In genomic region chr14:81314443-81315175, GRCh38 we compare ENCODE assay signal across 18 cellular contexts.
DNase-seq lines count a peak whose midpoint lies in the region; ATAC-seq and TF ChIP-seq lines count a peak whose summit lies in the region.
"Had no signal": no experiment of that assay in that cellular context is flagged by ENCODE, and none has a peak within 500 bp of the region (broad histone marks: within the 10 kb centered on the region; RNA-seq: fewer than 3 reads in every experiment).

No MANE protein-coding gene starts in this region.

- 70 to 71% methylated on average over 4 of the region's 4 CpGs for WGBS in esophagus squamous epithelium, 2 donors
- WGBS in trophoblast cell (ENCODE audit: extremely low coverage, insufficient coverage, insufficient read length) = no CpG with 5 or more reads among the region's 4 CpGs

- H3K4me2 ChIP-seq in trophoblast cell (ENCODE audit: low read length) = no peak overlapping the region

- H4K12ac ChIP-seq in trophoblast cell (ENCODE audit: low read depth, low read length) = no peak overlapping the region

- no peak overlapping the region for H3K27ac Mint-ChIP-seq in activated T-cell treated with anti-CD3 and anti-CD28 coated beads, Interleukin-2, amount 50 U/mL, for 24 hours

- peaks cover 6 to 61% (median 33%) of the 10 kb centered on the region in 3 donors for H3K4me1 ChIP-seq in esophagus squamous epithelium
- H3K4me1 ChIP-seq in trophoblast cell (ENCODE audit: control insufficient read depth in 1 of 2, insufficient read depth in 2 of 2, low read length in 2 of 2) = peaks cover 9 to 16% of the 10 kb centered on the region in 2 experiments

- H3K27me3 ChIP-seq in esophagus squamous epithelium (no peaks in the 10 kb centered on the region), trophoblast cell (ENCODE audit: insufficient read depth, low read length) (no peaks in the 10 kb centered on the region)
- H3K27me3 ChIP-seq: spleen, tibial artery had no signal

- no peak overlapping the region for H2BK12ac ChIP-seq in trophoblast cell (ENCODE audit: low read length)

- no peaks in the 10 kb centered on the region for H3K9me3 Mint-ChIP-seq in activated T-cell treated with anti-CD3 and anti-CD28 coated beads, Interleukin-2, amount 50 U/mL, for 24 hours

- no peak overlapping the region for H4K8ac ChIP-seq in trophoblast cell (ENCODE audit: low read depth, low read length)

- H3K27ac ChIP-seq in esophagus squamous epithelium = peak overlapping the region; percentile 2 to 68 (median 55)
- H3K27ac ChIP-seq in trophoblast cell (ENCODE audit: low read depth, low read length) = no peak overlapping the region
- H3K27ac ChIP-seq: psoas muscle, tibial artery had no signal

- no peaks in the 10 kb centered on the region for H3K4me1 Mint-ChIP-seq in activated T-cell treated with anti-CD3 and anti-CD28 coated beads, Interleukin-2, amount 50 U/mL, for 24 hours (ENCODE audit: low read depth)

- H3K79me2 ChIP-seq in trophoblast cell (ENCODE audit: control insufficient read depth, insufficient read depth, low read length, poor library complexity) = peaks cover 1% of the 10 kb centered on the region

- H2AK5ac ChIP-seq in trophoblast cell (ENCODE audit: low read length) = no peak overlapping the region

- no peaks in the 10 kb centered on the region for H3K36me3 ChIP-seq in esophagus squamous epithelium
- no peaks in the 10 kb centered on the region for H3K36me3 ChIP-seq in trophoblast cell (ENCODE audit: control insufficient read depth in 1 of 2, insufficient read depth in 2 of 2, low read length in 2 of 2)
- H3K36me3 ChIP-seq: spleen, tibial artery had no signal

- no peak for TF ChIP-seq POLR2A in esophagus squamous epithelium (IDR thresholded peaks at IDR 0.05)

- no peak for ATAC-seq in GM19455 (IDR thresholded peaks at IDR 0.05; ENCODE audit: unreplicated experiment)
- ATAC-seq: GM12878 had no signal

- peak overlapping the region; percentile 50 for H3K14ac ChIP-seq in trophoblast cell (ENCODE audit: low read length)

- H3K18ac ChIP-seq in trophoblast cell (ENCODE audit: low read length) = no peak overlapping the region

- no peak overlapping the region for H2BK5ac ChIP-seq in trophoblast cell (ENCODE audit: low read depth, low read length, poor library complexity)

- intact Hi-C loops in esophagus squamous epithelium (cut with DNase I) = no loop called here

- no peaks in the 10 kb centered on the region for H3K9me3 ChIP-seq in esophagus squamous epithelium
- H3K9me3 ChIP-seq in trophoblast cell (ENCODE audit: insufficient read depth, low read depth, low read length) = peaks cover 2% of the 10 kb centered on the region
- H3K9me3 ChIP-seq: psoas muscle, spleen, tibial artery had no signal

- TF ChIP-seq CTCF in esophagus squamous epithelium (IDR thresholded peaks at IDR 0.05) = no peak

- H3K4me3 ChIP-seq in esophagus squamous epithelium (no peak overlapping the region), trophoblast cell (ENCODE audit: low read depth, low read length) (no peak overlapping the region)
- H3K4me3 ChIP-seq: GM12878, psoas muscle, spleen, tibial artery had no signal

- H3K79me1 ChIP-seq in trophoblast cell (ENCODE audit: low read length) = no peaks in the 10 kb centered on the region

- no peak overlapping the region for H3K23ac ChIP-seq in trophoblast cell (ENCODE audit: low read length)

- H3K27me3 Mint-ChIP-seq in activated T-cell treated with anti-CD3 and anti-CD28 coated beads, Interleukin-2, amount 50 U/mL, for 24 hours = no peaks in the 10 kb centered on the region

- H3K9ac ChIP-seq in trophoblast cell (ENCODE audit: low read length) = no peak overlapping the region

- H3K4me3 Mint-ChIP-seq in activated T-cell treated with anti-CD3 and anti-CD28 coated beads, Interleukin-2, amount 50 U/mL, for 24 hours = no peak overlapping the region

- H3K4ac ChIP-seq in trophoblast cell (ENCODE audit: low read depth, low read length) = no peak overlapping the region

- no peak overlapping the region for H2AFZ ChIP-seq in trophoblast cell (ENCODE audit: insufficient read depth, low read length, poor library complexity)

- no peak overlapping the region for H4K91ac ChIP-seq in trophoblast cell (ENCODE audit: low read depth, low read length)

- no peak overlapping the region for H2BK120ac ChIP-seq in trophoblast cell (ENCODE audit: insufficient read depth, low read length, poor library complexity)

- DNase-seq in NCI-H1417 (lab: John Stamatoyannopoulos, UW) (peak; percentile 15 to 97 (median 75)), NCI-H82 treated with DMSO at 0.1 percent for 48 hours (lab: John Stamatoyannopoulos, UW; ENCODE audit: unreplicated experiment) (peak; percentile 87), esophagus squamous epithelium (lab: John Stamatoyannopoulos, UW) (no peak), trophoblast cell (no peak), DMS79 (lab: John Stamatoyannopoulos, UW) (no peak)
- DNase-seq in activated CD4-positive, CD25-positive, alpha-beta regulatory T cell (lab: John Stamatoyannopoulos, UW) = no peak
- no peak for DNase-seq in activated T-cell treated with anti-CD3 and anti-CD28 coated beads, Interleukin-2, amount 50 U/mL, for 24 hours
- DNase-seq: activated CD4-positive, CD25-positive, alpha-beta regulatory T cell treated with anti-CD3 and anti-CD28 coated beads, Interleukin-2, amount 50 U/mL, for 72 hours; activated effector memory CD4-positive, alpha-beta T cell treated with Interleukin-2 at 50 U/mL for 16 hours; GDM1; Karpas-422; psoas muscle; SHP77 treated with DMSO at 0.1 percent for 48 hours; spleen; T-helper 2 cell; tibial artery had no signal

- no peaks in the 10 kb centered on the region for H3K36me3 Mint-ChIP-seq in activated T-cell treated with anti-CD3 and anti-CD28 coated beads, Interleukin-2, amount 50 U/mL, for 24 hours (ENCODE audit: low read depth)

Comparison
In these comparisons a context has a peak if more than half of its experiments do, and no peak if none do; other contexts are left out.
1. DNase-seq: peak in NCI-H1417 (3 of 3) and NCI-H82 treated with DMSO at 0.1 percent for 48 hours (single experiment); none in esophagus squamous epithelium (single experiment), trophoblast cell (0 of 2), activated CD4-positive, CD25-positive, alpha-beta regulatory T cell (0 of 4), activated T-cell treated with anti-CD3 and anti-CD28 coated beads, Interleukin-2, amount 50 U/mL, for 24 hours (single experiment) and DMS79 (single experiment).